In the genomic region with DNA sequence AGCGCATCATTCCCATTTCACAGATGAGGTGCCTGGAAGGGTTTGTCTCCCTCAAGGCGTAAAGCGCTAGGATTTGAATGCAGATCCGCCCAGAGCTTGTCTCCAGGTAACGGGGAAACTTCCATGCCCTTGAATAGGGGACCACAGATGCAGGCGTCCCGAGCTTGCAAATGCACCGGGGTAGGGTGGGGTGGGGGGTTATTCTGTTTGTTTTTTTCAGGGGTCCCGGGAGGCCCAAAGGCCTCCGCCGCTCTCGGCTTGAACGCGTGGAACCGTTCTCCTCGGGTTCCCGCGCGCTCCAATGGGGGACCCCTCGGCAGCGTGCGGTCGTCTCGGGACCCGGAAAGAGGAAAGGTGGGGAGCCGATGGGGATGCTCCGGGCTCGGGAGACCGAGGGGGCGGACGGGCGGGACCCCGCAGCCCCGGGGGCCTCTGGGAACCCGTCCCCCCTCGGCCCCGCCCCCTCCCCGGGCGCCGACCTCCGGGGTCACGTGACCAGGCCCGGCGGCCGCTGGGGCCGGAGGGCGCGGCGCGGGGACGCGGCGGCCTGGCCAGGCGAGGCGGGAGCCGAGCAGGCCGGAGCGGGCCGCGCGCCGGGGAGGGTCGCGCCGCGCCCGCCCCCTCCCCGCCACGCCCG, we compare ENCODE assay signal across 8 cellular contexts. TPM values are rescaled to one million over a fixed set of nuclear protein-coding genes. Genes with fewer than 3 reads are reported as not detected.
DNase-seq lines count a peak whose midpoint lies in the region; ATAC-seq and TF ChIP-seq lines count a peak whose summit lies in the region.

A gene (plus strand): TSS at position 490 of the 637 bp plus-strand sequence. CDS start 216 bp downstream, outside the sequence.

- H3K9me3 ChIP-seq in NT2/D1 (ENCODE audit: insufficient read depth, low read length): no peaks in the 10 kb centered on the region
- H3K9me3 ChIP-seq in neural cell (ENCODE audit: low read length): no peaks in the 10 kb centered on the region
- H3K9me3 ChIP-seq in uterus: no peaks in the 10 kb centered on the region

- intact Hi-C loops in uterus (cut with DNase I; ENCODE audit: low total_unique reads): no loop called here

- H3K9me2 ChIP-seq in neural cell (ENCODE audit: insufficient read depth, low read length): no peaks in the 10 kb centered on the region

- peaks cover 8% of the 10 kb centered on the region for H3K79me2 ChIP-seq in neural cell (replicated peaks; ENCODE audit: insufficient read depth, low read length)

- DNase-seq in DMS53 (lab: John Stamatoyannopoulos, UW) (peak; percentile 78), HFF-Myc (ENCODE audit: extremely low read depth, low read depth) (no peak), NT2/D1 (ENCODE audit: low read depth, low spot score) (peak; percentile 30), foreskin fibroblast (peak in 1 of 2 donors; percentile 81), uterus (peak; percentile 48 to 66)
- DNase-seq in activated T-helper 9 cell treated with anti-CD3 and anti-CD28 coated beads, Interleukin-2, amount 50 U/mL, for 16 hours (ENCODE audit: low read depth): peak; percentile 39

- H3K27ac ChIP-seq in neural cell (ENCODE audit: low read length): peak within 1 kb of the TSS; percentile 57
- peak within 1 kb of the TSS; percentile 92 to 97 for H3K27ac ChIP-seq in uterus

- TF ChIP-seq EP300 in neural cell (conservative IDR thresholded peaks at IDR 0.05; ENCODE audit: poor library complexity, severe bottlenecking): no peak

- no peak for TF ChIP-seq CTCF in HFF-Myc (IDR thresholded peaks at IDR 0.05; ENCODE audit: low read depth, low read length, missing control alignments)
- TF ChIP-seq CTCF in foreskin fibroblast (IDR thresholded peaks at IDR 0.05; ENCODE audit: low read depth, low read length): no peak
- TF ChIP-seq CTCF in neural cell (IDR thresholded peaks at IDR 0.05; ENCODE audit: poor library complexity, severe bottlenecking): no peak
- no peak for TF ChIP-seq CTCF in uterus (IDR thresholded peaks at IDR 0.05)

- no peaks in the 10 kb centered on the region for H3F3A ChIP-seq in neural cell (ENCODE audit: insufficient read depth, low read length, poor library complexity, severe bottlenecking)

- H3K36me3 ChIP-seq in NT2/D1 (ENCODE audit: insufficient read depth, insufficient read length, low read length): peaks cover 6% of the 10 kb centered on the region
- no peaks in the 10 kb centered on the region for H3K36me3 ChIP-seq in neural cell (ENCODE audit: insufficient read depth, low read length)
- no peaks in the 10 kb centered on the region for H3K36me3 ChIP-seq in uterus

- peak within 1 kb of the TSS; percentile 78 for H3K4me2 ChIP-seq in neural cell (ENCODE audit: low read length)

- peaks cover 3% of the 10 kb centered on the region for H3K27me3 ChIP-seq in NT2/D1 (ENCODE audit: insufficient read depth, insufficient read length)
- no peaks in the 10 kb centered on the region for H3K27me3 ChIP-seq in neural cell (ENCODE audit: insufficient read depth, low read depth, low read length)
- no peaks in the 10 kb centered on the region for H3K27me3 ChIP-seq in uterus

- H3K4me1 ChIP-seq in NT2/D1 (ENCODE audit: insufficient read depth, insufficient read length) (peaks cover 11% of the 10 kb centered on the region), uterus (peaks cover 0 to 6% of the 10 kb centered on the region in 2 donors)

- peak within 1 kb of the TSS; percentile 60 for H2AFZ ChIP-seq in neural cell (ENCODE audit: low read depth, low read length)

- no peak for TF ChIP-seq POLR2A in uterus (IDR thresholded peaks at IDR 0.05)

- H3K4me3 ChIP-seq in HFF-Myc (replicated peaks; ENCODE audit: low read depth, low read length) (peak within 1 kb of the TSS; percentile 70), NT2/D1 (ENCODE audit: insufficient read length, low read depth) (peak within 1 kb of the TSS; percentile 70), foreskin fibroblast (ENCODE audit: low read depth in 1 of 2, low read length in 2 of 2) (peak within 1 kb of the TSS; percentile 67 to 74), neural cell (ENCODE audit: low read length) (peak within 1 kb of the TSS; percentile 79), uterus (peak within 1 kb of the TSS; percentile 79 to 96)

- H4K20me1 ChIP-seq in neural cell (ENCODE audit: insufficient read depth): no peaks in the 10 kb centered on the region

- peak within 1 kb of the TSS; percentile 89 for H3K9ac ChIP-seq in NT2/D1 (ENCODE audit: insufficient read length, low read depth)
- peak within 1 kb of the TSS; percentile 78 for H3K9ac ChIP-seq in neural cell (ENCODE audit: low read length)

- TF ChIP-seq RAD21 in neural cell (conservative IDR thresholded peaks at IDR 0.05): no peak

- ATAC-seq in GM19023 (IDR thresholded peaks at IDR 0.05; ENCODE audit: unreplicated experiment): no peak

TF ChIP-seq in neural cell, 6 proteins besides CTCF, POLR2A, EP300 and RAD21:
- TF ChIP-seq TAF1 (IDR thresholded peaks at IDR 0.05; ENCODE audit: low read depth) (no peak), MXI1 (conservative IDR thresholded peaks at IDR 0.05; ENCODE audit: poor library complexity, severe bottlenecking) (peak; percentile 52), EZH2 (IDR thresholded peaks at IDR 0.05; ENCODE audit: borderline replicate concordance, insufficient read depth, low read length, poor library complexity, severe bottlenecking) (no peak)
- TF ChIP-seq, protein P1, sequence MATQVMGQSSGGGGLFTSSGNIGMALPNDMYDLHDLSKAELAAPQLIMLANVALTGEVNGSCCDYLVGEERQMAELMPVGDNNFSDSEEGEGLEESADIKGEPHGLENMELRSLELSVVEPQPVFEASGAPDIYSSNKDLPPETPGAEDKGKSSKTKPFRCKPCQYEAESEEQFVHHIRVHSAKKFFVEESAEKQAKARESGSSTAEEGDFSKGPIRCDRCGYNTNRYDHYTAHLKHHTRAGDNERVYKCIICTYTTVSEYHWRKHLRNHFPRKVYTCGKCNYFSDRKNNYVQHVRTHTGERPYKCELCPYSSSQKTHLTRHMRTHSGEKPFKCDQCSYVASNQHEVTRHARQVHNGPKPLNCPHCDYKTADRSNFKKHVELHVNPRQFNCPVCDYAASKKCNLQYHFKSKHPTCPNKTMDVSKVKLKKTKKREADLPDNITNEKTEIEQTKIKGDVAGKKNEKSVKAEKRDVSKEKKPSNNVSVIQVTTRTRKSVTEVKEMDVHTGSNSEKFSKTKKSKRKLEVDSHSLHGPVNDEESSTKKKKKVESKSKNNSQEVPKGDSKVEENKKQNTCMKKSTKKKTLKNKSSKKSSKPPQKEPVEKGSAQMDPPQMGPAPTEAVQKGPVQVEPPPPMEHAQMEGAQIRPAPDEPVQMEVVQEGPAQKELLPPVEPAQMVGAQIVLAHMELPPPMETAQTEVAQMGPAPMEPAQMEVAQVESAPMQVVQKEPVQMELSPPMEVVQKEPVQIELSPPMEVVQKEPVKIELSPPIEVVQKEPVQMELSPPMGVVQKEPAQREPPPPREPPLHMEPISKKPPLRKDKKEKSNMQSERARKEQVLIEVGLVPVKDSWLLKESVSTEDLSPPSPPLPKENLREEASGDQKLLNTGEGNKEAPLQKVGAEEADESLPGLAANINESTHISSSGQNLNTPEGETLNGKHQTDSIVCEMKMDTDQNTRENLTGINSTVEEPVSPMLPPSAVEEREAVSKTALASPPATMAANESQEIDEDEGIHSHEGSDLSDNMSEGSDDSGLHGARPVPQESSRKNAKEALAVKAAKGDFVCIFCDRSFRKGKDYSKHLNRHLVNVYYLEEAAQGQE (IDR thresholded peaks at IDR 0.05; ENCODE audit: borderline replicate concordance): no peak

RNA-seq across cellular contexts. Expression of the gene that starts here (rescaled TPM):
- polyA plus RNA-seq in neural cell: 64.4 and 84.4 TPM in 2 replicates
- 113 and 127 TPM in 2 replicates for polyA minus RNA-seq in neural cell
- 100 to 1,000 TPM in 1 of 4 donors, 10 to 100 TPM in 3; 56.2 to 129 (median 82.4) TPM for total RNA-seq in uterus
